8 cellular contexts compared by ENCODE assay signal in the genomic region with DNA sequence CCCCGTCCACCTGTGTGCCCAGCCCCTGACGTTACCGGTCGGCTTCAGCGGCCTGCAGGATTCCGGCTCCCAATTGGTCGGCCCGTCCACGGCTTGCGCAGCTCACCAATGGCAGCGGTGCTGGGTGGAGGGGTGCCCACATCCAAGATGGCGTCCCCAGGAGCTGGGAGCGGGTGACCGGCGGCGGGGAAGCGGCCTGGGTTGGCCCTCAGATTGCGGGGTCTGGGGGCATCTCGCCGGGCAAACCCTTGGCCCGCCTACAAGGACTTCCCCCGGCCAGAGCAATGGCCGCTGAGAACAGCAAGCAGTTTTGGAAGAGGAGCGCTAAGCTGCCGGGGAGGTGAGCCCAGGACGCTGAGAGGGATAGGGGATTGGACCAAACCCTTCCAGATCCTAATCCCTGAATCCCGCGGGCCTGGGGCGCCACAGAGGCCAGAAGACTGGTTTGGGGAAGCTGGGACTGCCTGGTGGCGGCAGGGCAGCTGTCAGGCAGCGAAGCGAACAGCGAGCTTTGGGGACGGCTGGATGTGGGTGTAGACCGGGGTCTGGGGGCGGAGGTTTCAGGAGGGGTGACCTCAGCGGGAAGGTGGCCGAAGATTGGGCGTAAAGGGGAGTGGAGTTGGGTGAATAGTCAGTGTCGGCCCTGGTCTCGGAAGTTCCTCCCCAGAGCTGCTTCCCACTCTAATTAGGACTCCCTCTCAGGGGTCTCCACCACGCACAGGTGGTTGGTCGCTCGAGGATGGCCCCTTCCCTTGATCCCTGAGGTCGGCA. TPM values are rescaled to one million over a fixed set of nuclear protein-coding genes. Genes with fewer than 3 reads are reported as not detected.
DNase-seq lines count a peak whose midpoint lies in the region; ATAC-seq lines count a peak whose summit lies in the region.

A gene with protein sequence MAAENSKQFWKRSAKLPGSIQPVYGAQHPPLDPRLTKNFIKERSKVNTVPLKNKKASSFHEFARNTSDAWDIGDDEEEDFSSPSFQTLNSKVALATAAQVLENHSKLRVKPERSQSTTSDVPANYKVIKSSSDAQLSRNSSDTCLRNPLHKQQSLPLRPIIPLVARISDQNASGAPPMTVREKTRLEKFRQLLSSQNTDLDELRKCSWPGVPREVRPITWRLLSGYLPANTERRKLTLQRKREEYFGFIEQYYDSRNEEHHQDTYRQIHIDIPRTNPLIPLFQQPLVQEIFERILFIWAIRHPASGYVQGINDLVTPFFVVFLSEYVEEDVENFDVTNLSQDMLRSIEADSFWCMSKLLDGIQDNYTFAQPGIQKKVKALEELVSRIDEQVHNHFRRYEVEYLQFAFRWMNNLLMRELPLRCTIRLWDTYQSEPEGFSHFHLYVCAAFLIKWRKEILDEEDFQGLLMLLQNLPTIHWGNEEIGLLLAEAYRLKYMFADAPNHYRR (plus strand): TSS at position 139 of the 771 bp plus-strand sequence. CDS start 146 bp downstream, at position 285.
A gene (minus strand): TSS at position 511 of the 771 bp plus-strand sequence. CDS start 39,114 bp downstream, outside the sequence.

- ATAC-seq in GM18511 (IDR thresholded peaks at IDR 0.05; ENCODE audit: unreplicated experiment) (peak; percentile 98), HG03025 (IDR thresholded peaks at IDR 0.05; ENCODE audit: low FRiP score, unreplicated experiment) (peak; percentile 95)

- DNase-seq in NCI-H2029 treated with DMSO at 0.1 percent for 48 hours (lab: John Stamatoyannopoulos, UW) (peak; percentile 86), T1000 (lab: John Stamatoyannopoulos, UW) (peak; percentile 90), astrocyte of the hippocampus (ENCODE audit: low read depth, low spot score) (peak; percentile 98), hepatic stellate cell (ENCODE audit: low spot score) (peak; percentile 98), renal cortical epithelial cell (ENCODE audit: low read depth) (peak; percentile 90), cortex of kidney (lab: John Stamatoyannopoulos, UW) (no peak)

RNA-seq across cellular contexts. Expression of the first gene that starts in this region (rescaled TPM):
- total RNA-seq in renal cortical epithelial cell: 8.2 and 12.5 TPM in 2 replicates

RNA-seq across cellular contexts. Expression of the second gene that starts in this region (rescaled TPM):
- 5.7 and 13.0 TPM in 2 replicates for total RNA-seq in renal cortical epithelial cell
